Comparison of ENCODE assay signal across 32 cellular contexts in the genomic region with DNA sequence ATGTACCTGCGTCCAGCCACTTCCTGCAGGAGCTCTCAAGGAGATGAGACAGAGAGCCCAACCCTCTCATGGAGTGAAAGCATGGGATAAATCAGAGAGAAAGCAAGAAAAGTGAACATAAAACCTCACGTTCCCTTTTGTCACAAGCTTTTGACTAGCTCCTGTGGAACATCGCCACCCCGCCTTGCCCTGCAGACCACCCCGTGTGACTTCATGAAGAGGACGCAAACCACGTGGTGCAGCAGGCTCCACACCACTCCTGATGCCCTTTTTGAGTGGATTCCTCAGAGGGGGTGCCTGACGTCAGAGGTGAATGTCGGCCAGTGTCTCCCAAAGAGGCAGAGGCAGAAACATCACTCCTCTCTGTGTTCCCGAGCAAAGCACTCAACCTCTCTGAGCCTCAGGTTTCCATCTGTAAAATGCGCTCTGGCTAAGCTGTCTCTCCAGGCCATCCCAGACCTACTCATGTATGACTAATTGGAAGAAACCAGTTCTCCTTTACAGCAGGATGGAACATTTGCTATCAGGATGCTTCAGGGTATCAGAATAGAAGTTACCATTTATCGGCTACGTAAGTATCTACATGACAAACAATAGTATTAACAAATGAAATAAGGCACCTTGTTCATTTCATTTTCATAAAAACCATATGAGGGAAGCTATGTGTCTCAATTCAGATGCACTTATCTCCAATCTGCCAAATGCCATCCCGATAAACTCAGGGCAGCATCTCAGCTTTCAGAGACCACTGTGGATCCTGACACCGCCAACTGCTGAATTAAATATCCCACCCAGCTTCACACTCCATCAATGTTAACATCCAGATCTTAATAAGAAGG. TPM values are rescaled to one million over a fixed set of nuclear protein-coding genes. Genes with fewer than 3 reads are reported as not detected.
DNase-seq lines count a peak whose midpoint lies in the region; ATAC-seq and TF ChIP-seq lines count a peak whose summit lies in the region.
"Had no signal": no experiment of that assay in that cellular context is flagged by ENCODE, and none has a peak within 500 bp of the region (broad histone marks: within the 10 kb centered on the region; RNA-seq: fewer than 3 reads in every experiment).

No MANE protein-coding gene starts in this region.

- intact Hi-C loops in Calu3 (cut with micrococcal nuclease; ENCODE audit: unreplicated experiment) (no loop called here), left colon (cut with DNase I, micrococcal nuclease) (no loop called here)

- TF ChIP-seq CTCF in glutamatergic neuron (IDR thresholded peaks at IDR 0.05; ENCODE audit: partially characterized antibody, unreplicated experiment) (no peak), Calu3 (IDR thresholded peaks at IDR 0.05; ENCODE audit: unreplicated experiment) (no peak)

- H3K27me3 Mint-ChIP-seq in activated CD4-positive, alpha-beta memory T cell treated with anti-CD3 and anti-CD28 coated beads, Interleukin-2, amount 10 ng/mL, durations not matched to agents 7 days and 5 days, result peaks cover 80% of the 10 kb centered on the region
- peaks cover 20% of the 10 kb centered on the region for H3K27me3 Mint-ChIP-seq in glutamatergic neuron (ENCODE audit: unreplicated experiment)
- H3K27me3 Mint-ChIP-seq in Calu3 (ENCODE audit: unreplicated experiment), result peaks cover 29% of the 10 kb centered on the region

- H3K36me3 Mint-ChIP-seq in activated CD4-positive, alpha-beta memory T cell treated with anti-CD3 and anti-CD28 coated beads, Interleukin-2, amount 10 ng/mL, durations not matched to agents 7 days and 5 days (ENCODE audit: low read depth), result no peaks in the 10 kb centered on the region
- H3K36me3 Mint-ChIP-seq in glutamatergic neuron (ENCODE audit: unreplicated experiment) (peaks cover 7% of the 10 kb centered on the region), Calu3 (ENCODE audit: insufficient read depth, unreplicated experiment) (peaks cover 4% of the 10 kb centered on the region)
- H3K36me3 Mint-ChIP-seq: activated naive CD8-positive, alpha-beta T cell treated with anti-CD3 and anti-CD28 coated beads, Interleukin-2, amount 10 ng/mL, durations not matched to agents 7 days and 5 days; naive thymus-derived CD8-positive, alpha-beta T cell had no signal

- H3K4me1 Mint-ChIP-seq in activated CD4-positive, alpha-beta memory T cell treated with anti-CD3 and anti-CD28 coated beads, Interleukin-2, amount 10 ng/mL, durations not matched to agents 7 days and 5 days, result peaks cover 15% of the 10 kb centered on the region
- H3K4me1 Mint-ChIP-seq in glutamatergic neuron (ENCODE audit: low read depth, unreplicated experiment) (peaks cover 39% of the 10 kb centered on the region), Calu3 (ENCODE audit: low read depth, unreplicated experiment) (peaks cover 21% of the 10 kb centered on the region)

- no TSS peak for BruUV-seq in Calu3 (replicated peaks; lab: Mats Ljungman, UMichigan)

- CTCF ChIA-PET in activated CD4-positive, alpha-beta memory T cell treated with anti-CD3 and anti-CD28 coated beads, Interleukin-2, amount 10 ng/mL, durations not matched to agents 7 days and 5 days (lab: Charles Lee), result no interaction called here
- CTCF ChIA-PET in Calu3 (lab: Charles Lee), result no interaction called here

- POLR2A ChIA-PET in activated CD4-positive, alpha-beta memory T cell treated with anti-CD3 and anti-CD28 coated beads, Interleukin-2, amount 10 ng/mL, durations not matched to agents 7 days and 5 days (lab: Charles Lee), result interaction anchor here (1.2 to 2.8 kb wide), 2 partner anchors 124 to 1095 kb away, joined by 3 to 25 read pairs; no protein-coding TSS in a partner anchor

- ATAC-seq in left colon, result no peak
- ATAC-seq: activated T-helper 17 cell treated with anti-CD3 and anti-CD28 coated beads, Interleukin-2, amount 50 U/mL, for 72 hours; effector memory CD8-positive, alpha-beta T cell; naive thymus-derived CD8-positive, alpha-beta T cell; right lobe of liver had no signal

- H3K9me3 Mint-ChIP-seq in activated CD4-positive, alpha-beta memory T cell treated with anti-CD3 and anti-CD28 coated beads, Interleukin-2, amount 10 ng/mL, durations not matched to agents 7 days and 5 days, result no peaks in the 10 kb centered on the region
- H3K9me3 Mint-ChIP-seq in glutamatergic neuron (ENCODE audit: unreplicated experiment) (peaks cover 17% of the 10 kb centered on the region), Calu3 (ENCODE audit: low read depth, unreplicated experiment) (no peaks in the 10 kb centered on the region)
- H3K9me3 Mint-ChIP-seq: activated naive CD8-positive, alpha-beta T cell treated with anti-CD3 and anti-CD28 coated beads, Interleukin-2, amount 10 ng/mL, durations not matched to agents 7 days and 5 days; activated T-helper 17 cell treated with anti-CD3 and anti-CD28 coated beads, Interleukin-2, amount 50 U/mL, for 72 hours; effector memory CD8-positive, alpha-beta T cell; naive thymus-derived CD8-positive, alpha-beta T cell had no signal

- H3K4me3 Mint-ChIP-seq in activated CD4-positive, alpha-beta memory T cell treated with anti-CD3 and anti-CD28 coated beads, Interleukin-2, amount 10 ng/mL, durations not matched to agents 7 days and 5 days, result no peak overlapping the region
- no peak overlapping the region for H3K4me3 Mint-ChIP-seq in glutamatergic neuron (ENCODE audit: unreplicated experiment)
- H3K4me3 Mint-ChIP-seq in Calu3 (ENCODE audit: low read depth, unreplicated experiment), result no peak overlapping the region
- H3K4me3 Mint-ChIP-seq: activated naive CD8-positive, alpha-beta T cell treated with anti-CD3 and anti-CD28 coated beads, Interleukin-2, amount 10 ng/mL, durations not matched to agents 7 days and 5 days; activated T-helper 17 cell treated with anti-CD3 and anti-CD28 coated beads, Interleukin-2, amount 50 U/mL, for 72 hours; effector memory CD8-positive, alpha-beta T cell; naive thymus-derived CD8-positive, alpha-beta T cell had no signal

- H3K27ac ChIP-seq in substantia nigra (ENCODE audit: low read depth, low read length, poor library complexity, severe bottlenecking), result peak overlapping the region; percentile 93
- H3K27ac ChIP-seq: 22Rv1, GM23248, PC-9, right lobe of liver, testis had no signal

- DNase-seq in DMS153 (lab: John Stamatoyannopoulos, UW), result peak; percentile 9
- DNase-seq in DMS153 treated with DMSO at 0.1 percent for 48 hours (lab: John Stamatoyannopoulos, UW; ENCODE audit: unreplicated experiment), result no peak
- peak; percentile 9 for DNase-seq in activated CD4-positive, alpha-beta memory T cell treated with anti-CD3 and anti-CD28 coated beads, Interleukin-2, amount 10 ng/mL, durations not matched to agents 7 days and 5 days
- no peak for DNase-seq in glutamatergic neuron
- DNase-seq in substantia nigra (lab: John Stamatoyannopoulos, UW), result peak in 1 of 49 donors; percentile 13
- no peak for DNase-seq in Calu3
- no peak for DNase-seq in left colon
- DNase-seq in NCI-H1436 treated with DMSO at 0.1 percent for 48 hours (lab: John Stamatoyannopoulos, UW), result no peak
- DNase-seq: activated CD4-positive, alpha-beta T cell treated with anti-CD3 and anti-CD28 coated beads for 1 hour; activated naive CD8-positive, alpha-beta T cell treated with anti-CD3 and anti-CD28 coated beads, Interleukin-2, amount 10 ng/mL, durations not matched to agents 7 days and 5 days; AML-193; CD8-positive, alpha-beta memory T cell; effector memory CD8-positive, alpha-beta T cell; GM23248; mesenchymal stem cell; naive thymus-derived CD8-positive, alpha-beta T cell; NCI-H1048; NCI-H2081 treated with DMSO at 0.1 percent for 48 hours; PC-9; right lobe of liver; SIG-M5; stimulated activated CD4-positive, alpha-beta T cell treated with anti-CD3 and anti-CD28 coated beads, Interleukin-15, amount 100 ng/mL, for 24 hours; testis had no signal

- H3K27ac Mint-ChIP-seq in activated CD4-positive, alpha-beta memory T cell treated with anti-CD3 and anti-CD28 coated beads, Interleukin-2, amount 10 ng/mL, durations not matched to agents 7 days and 5 days, result no peak overlapping the region
- H3K27ac Mint-ChIP-seq in glutamatergic neuron (ENCODE audit: unreplicated experiment) (peak overlapping the region; percentile 28), Calu3 (ENCODE audit: unreplicated experiment) (no peak overlapping the region)
- H3K27ac Mint-ChIP-seq: activated naive CD8-positive, alpha-beta T cell treated with anti-CD3 and anti-CD28 coated beads, Interleukin-2, amount 10 ng/mL, durations not matched to agents 7 days and 5 days; activated T-helper 17 cell treated with anti-CD3 and anti-CD28 coated beads, Interleukin-2, amount 50 U/mL, for 72 hours; CD8-positive, alpha-beta memory T cell; effector memory CD8-positive, alpha-beta T cell had no signal

RNA-seq across cellular contexts. Expression of a gene that starts 5.3 kb away (rescaled TPM):
- under 1 TPM; 0.08 to 0.10 TPM for total RNA-seq in activated CD4-positive, alpha-beta memory T cell treated with anti-CD3 and anti-CD28 coated beads, Interleukin-2, amount 10 ng/mL, durations not matched to agents 7 days and 5 days
- total RNA-seq in glutamatergic neuron (ENCODE audit: unreplicated experiment) (3.3 TPM), Calu3 (2022) (2.1 and 2.2 TPM in 2 replicates), left colon (1 to 10 TPM in 1 of 2 donors, under 1 TPM in 1; 0.64 to 1.7 TPM)
- total RNA-seq: activated naive CD8-positive, alpha-beta T cell treated with anti-CD3 and anti-CD28 coated beads, Interleukin-2, amount 10 ng/mL, durations not matched to agents 7 days and 5 days; fibroblast of lung; glomerular endothelial cell; GM23248; naive thymus-derived CD8-positive, alpha-beta T cell; NCI-H460; right lobe of liver; T-helper 1 cell treated with Interleukin-12 subunit alpha and Interleukin-12 subunit beta and Interleukin-4 antibody, amounts not matched to agents 30 ng/mL and 1 ng/mL, for 36 hours had no signal

RNA-seq across cellular contexts. Expression of a gene that starts 30.7 kb away (rescaled TPM):
- not detected for total RNA-seq in activated CD4-positive, alpha-beta memory T cell treated with anti-CD3 and anti-CD28 coated beads, Interleukin-2, amount 10 ng/mL, durations not matched to agents 7 days and 5 days
- total RNA-seq in glutamatergic neuron (ENCODE audit: unreplicated experiment), result not detected
- total RNA-seq in Calu3 (2022), result not detected in 2 replicates
- not detected for total RNA-seq in left colon
- total RNA-seq: activated naive CD8-positive, alpha-beta T cell treated with anti-CD3 and anti-CD28 coated beads, Interleukin-2, amount 10 ng/mL, durations not matched to agents 7 days and 5 days; activated T-helper 17 cell treated with anti-CD3 and anti-CD28 coated beads, Interleukin-2, amount 50 U/mL, for 72 hours; CD8-positive, alpha-beta memory T cell; cerebellum; Daoy; fibroblast of lung; glomerular endothelial cell; GM23248; naive thymus-derived CD8-positive, alpha-beta T cell; NCI-H460; pancreas; PC-9; right lobe of liver; T-helper 1 cell treated with Interleukin-12 subunit alpha and Interleukin-12 subunit beta and Interleukin-4 antibody, amounts not matched to agents 30 ng/mL and 1 ng/mL, for 36 hours had no signal

RNA-seq across cellular contexts. Expression of a gene that starts 56.6 kb away (rescaled TPM):
- not detected for total RNA-seq in activated CD4-positive, alpha-beta memory T cell treated with anti-CD3 and anti-CD28 coated beads, Interleukin-2, amount 10 ng/mL, durations not matched to agents 7 days and 5 days
- total RNA-seq in glutamatergic neuron (ENCODE audit: unreplicated experiment) (not detected), Calu3 (2022) (not detected in 2 replicates), left colon (not detected)
- total RNA-seq: activated naive CD8-positive, alpha-beta T cell treated with anti-CD3 and anti-CD28 coated beads, Interleukin-2, amount 10 ng/mL, durations not matched to agents 7 days and 5 days; activated T-helper 17 cell treated with anti-CD3 and anti-CD28 coated beads, Interleukin-2, amount 50 U/mL, for 72 hours; CD8-positive, alpha-beta memory T cell; cerebellum; Daoy; fibroblast of lung; glomerular endothelial cell; GM23248; naive thymus-derived CD8-positive, alpha-beta T cell; NCI-H460; pancreas; PC-9; T-helper 1 cell treated with Interleukin-12 subunit alpha and Interleukin-12 subunit beta and Interleukin-4 antibody, amounts not matched to agents 30 ng/mL and 1 ng/mL, for 36 hours had no signal

Comparison
In these comparisons a context has a peak if more than half of its experiments do, and no peak if none do; other contexts are left out.
1. DNase-seq: peak in DMS153 (single experiment) and activated CD4-positive, alpha-beta memory T cell treated with anti-CD3 and anti-CD28 coated beads, Interleukin-2, amount 10 ng/mL, durations not matched to agents 7 days and 5 days (single experiment); none in DMS153 treated with DMSO at 0.1 percent for 48 hours (single experiment), glutamatergic neuron (single experiment), Calu3 (single experiment), left colon (0 of 2) and NCI-H1436 treated with DMSO at 0.1 percent for 48 hours (single experiment).